Comparison of ENCODE assay signal across 20 cellular contexts in the genomic region with DNA sequence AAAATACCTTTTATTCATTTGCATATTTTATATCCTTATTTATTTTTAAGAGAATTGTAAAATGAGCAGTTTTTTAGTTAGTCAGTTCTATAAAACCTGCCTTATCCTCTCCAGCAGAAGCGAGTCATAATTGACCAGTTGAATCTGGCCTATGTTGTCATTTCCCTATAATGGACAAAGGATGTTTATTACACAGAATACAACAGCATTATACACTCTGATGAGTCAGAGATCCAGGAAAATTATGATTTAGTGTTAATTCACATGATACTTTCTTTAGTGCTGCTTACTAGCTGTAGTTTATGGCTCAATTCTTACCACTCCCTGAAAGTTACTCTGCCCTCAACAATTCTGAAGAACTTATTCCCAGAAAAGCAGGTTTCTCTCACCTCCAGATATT. TPM values are rescaled to one million over a fixed set of nuclear protein-coding genes. Genes with fewer than 3 reads are reported as not detected.
DNase-seq lines count a peak whose midpoint lies in the region; ATAC-seq lines count a peak whose summit lies in the region.
"Had no signal": no experiment of that assay in that cellular context is flagged by ENCODE, and none has a peak within 500 bp of the region (broad histone marks: within the 10 kb centered on the region; RNA-seq: fewer than 3 reads in every experiment).

No MANE protein-coding gene starts in this region.

- H3K27me3 Mint-ChIP-seq in activated T-cell treated with anti-CD3 and anti-CD28 coated beads, Interleukin-2, amount 50 U/mL, for 72 hours (ENCODE audit: low read depth), result no peaks in the 10 kb centered on the region

- H3K4me1 ChIP-seq in mucosa of rectum (ENCODE audit: control insufficient read depth in 2 of 2, insufficient read depth in 2 of 2, low read length in 2 of 2) (peaks cover 4 to 11% of the 10 kb centered on the region in 2 donors), right cardiac atrium (ENCODE audit: control insufficient read depth, insufficient read depth, low read length) (no peaks in the 10 kb centered on the region)
- H3K4me1 ChIP-seq: BLaER1 had no signal

- peaks cover 0 to 4% of the 10 kb centered on the region in 2 donors for H3K36me3 Mint-ChIP-seq in activated T-cell treated with anti-CD3 and anti-CD28 coated beads, Interleukin-2, amount 50 U/mL, for 72 hours (ENCODE audit: insufficient read depth in 2 of 2)

- H3K9me3 Mint-ChIP-seq in activated T-cell treated with anti-CD3 and anti-CD28 coated beads, Interleukin-2, amount 50 U/mL, for 72 hours, result peaks cover 16 to 18% of the 10 kb centered on the region in 2 donors

- H3K27me3 ChIP-seq in mucosa of rectum (ENCODE audit: control insufficient read depth in 2 of 2, insufficient read depth in 2 of 2, low read length in 2 of 2) (no peaks in the 10 kb centered on the region), right cardiac atrium (ENCODE audit: control insufficient read depth, insufficient read depth) (no peaks in the 10 kb centered on the region)
- H3K27me3 ChIP-seq: BLaER1, ovary had no signal

- H3K36me3 ChIP-seq in mucosa of rectum (ENCODE audit: control insufficient read depth in 2 of 2, insufficient read depth in 2 of 2, low read length in 2 of 2), result no peaks in the 10 kb centered on the region
- H3K36me3 ChIP-seq: BLaER1, ovary, thoracic aorta had no signal

- H3K4me3 ChIP-seq in mucosa of rectum (ENCODE audit: low read length in 2 of 2) (no peak overlapping the region), right cardiac atrium (ENCODE audit: low read length) (no peak overlapping the region)
- H3K4me3 ChIP-seq: BLaER1, ovary, SK-N-MC, thoracic aorta had no signal

- no peak overlapping the region for H3K4me3 Mint-ChIP-seq in activated T-cell treated with anti-CD3 and anti-CD28 coated beads, Interleukin-2, amount 50 U/mL, for 72 hours

- H3K9me3 ChIP-seq in mucosa of rectum (ENCODE audit: control insufficient read depth in 2 of 2, low read length in 2 of 2) (no peaks in the 10 kb centered on the region), right cardiac atrium (ENCODE audit: control insufficient read depth, low read length) (no peaks in the 10 kb centered on the region)
- H3K9me3 ChIP-seq: BLaER1, ovary, thoracic aorta had no signal

- ATAC-seq in HG03135 (IDR thresholded peaks at IDR 0.05; ENCODE audit: unreplicated experiment) (no peak), right cardiac atrium (no peak)
- ATAC-seq in activated T-cell treated with anti-CD3 and anti-CD28 coated beads, Interleukin-2, amount 50 U/mL, for 72 hours (replicated peaks in 1 of 2), result no peak

- H3K9ac ChIP-seq in mucosa of rectum (ENCODE audit: low read depth in 1 of 2, low read length in 2 of 2), result no peak overlapping the region
- H3K9ac ChIP-seq: BLaER1 had no signal

- 74% methylated on average over 1 of the region's 1 CpG for whole genome bisulfite sequencing in right cardiac atrium

- DNase-seq in GM04503 (ENCODE audit: low read depth), result peak; percentile 51
- peak; percentile 15 for DNase-seq in NCI-H69 (lab: John Stamatoyannopoulos, UW)
- peak; percentile 77 for DNase-seq in epithelial cell of prostate (ENCODE audit: low read depth, low spot score)
- no peak for DNase-seq in MV-4-11 (lab: John Stamatoyannopoulos, UW)
- DNase-seq in right cardiac atrium, result no peak
- no peak for DNase-seq in activated T-cell treated with anti-CD3 and anti-CD28 coated beads, Interleukin-2, amount 50 U/mL, for 72 hours
- DNase-seq: activated gamma-delta T cell treated with Interleukin-2 at 50 U/mL for 16 hours; anterior cingulate cortex; erythroblast; hippocampal formation; NCI-H446 treated with DMSO at 0.1 percent for 48 hours; ovary; stimulated activated CD4-positive, alpha-beta T cell treated with anti-CD3 and anti-CD28 coated beads, Interleukin-4, amount 100 ng/mL, for 4 hours; T1000 had no signal

- no peaks in the 10 kb centered on the region for H3K4me1 Mint-ChIP-seq in activated T-cell treated with anti-CD3 and anti-CD28 coated beads, Interleukin-2, amount 50 U/mL, for 72 hours (ENCODE audit: low read depth)

- no peak overlapping the region for H3K27ac Mint-ChIP-seq in activated T-cell treated with anti-CD3 and anti-CD28 coated beads, Interleukin-2, amount 50 U/mL, for 72 hours

- intact Hi-C loops in right cardiac atrium (cut with DNase I), result no loop called here

- H3K27ac ChIP-seq in epithelial cell of prostate (peak overlapping the region; percentile 72), mucosa of rectum (ENCODE audit: low read depth in 2 of 2, low read length in 2 of 2) (peak overlapping the region; percentile 48 to 70), right cardiac atrium (ENCODE audit: low read length) (no peak overlapping the region)
- H3K27ac ChIP-seq: BLaER1, ovary, SK-N-MC, thoracic aorta had no signal

RNA-seq across cellular contexts. Expression of gene LURAP1L, which starts 26.8 kb away (rescaled TPM):
- 1 to 10 TPM; 2.1 to 3.4 (median 2.5) TPM for total RNA-seq in right cardiac atrium
- 3.0 TPM for polyA plus RNA-seq in right cardiac atrium
- not detected for total RNA-seq in activated T-cell treated with anti-CD3 and anti-CD28 coated beads, Interleukin-2, amount 50 U/mL, for 72 hours

RNA-seq across cellular contexts. Expression of gene TYRP1, which starts 54.8 kb away (rescaled TPM):
- total RNA-seq in right cardiac atrium, result 10 to 100 TPM; 30.2 to 62.1 (median 35.5) TPM
- 15.3 TPM for polyA plus RNA-seq in right cardiac atrium
- total RNA-seq in activated T-cell treated with anti-CD3 and anti-CD28 coated beads, Interleukin-2, amount 50 U/mL, for 72 hours, result not detected
- total RNA-seq: ovary, skeletal muscle tissue had no signal

Comparison
In these comparisons a context has a peak if more than half of its experiments do, and no peak if none do; other contexts are left out.
1. DNase-seq: peak in GM04503 (single experiment), NCI-H69 (single experiment) and epithelial cell of prostate (single experiment); none in MV-4-11 (single experiment), right cardiac atrium (0 of 3) and activated T-cell treated with anti-CD3 and anti-CD28 coated beads, Interleukin-2, amount 50 U/mL, for 72 hours (0 of 2).
2. RNA of gene TYRP1, which starts 54.8 kb away (total RNA-seq): 30.2 to 62.1 TPM in right cardiac atrium; not detected in activated T-cell treated with anti-CD3 and anti-CD28 coated beads, Interleukin-2, amount 50 U/mL, for 72 hours; every median in the first group is over 10 times any median in the second.